Comparison of ENCODE assay signal across 8 cellular contexts in genomic region chr12:13100610-13100881, GRCh38. TPM values are rescaled to one million over a fixed set of nuclear protein-coding genes. Genes with fewer than 3 reads are reported as not detected.
A peak's percentile ranks its signal among the peaks of the same experiment; 100 is the strongest.
DNase-seq lines count a peak whose midpoint lies in the region; ATAC-seq and TF ChIP-seq lines count a peak whose summit lies in the region.

No MANE protein-coding gene starts in this region.

- TF ChIP-seq RAD21 in neural cell (conservative IDR thresholded peaks at IDR 0.05): no peak

- peaks cover 4% of the 10 kb centered on the region for H3F3A ChIP-seq in neural cell (ENCODE audit: insufficient read depth, low read length, poor library complexity, severe bottlenecking)

- peak overlapping the region; percentile 66 for H2AFZ ChIP-seq in neural cell (ENCODE audit: low read depth, low read length)

- H3K4me2 ChIP-seq in BLaER1 treated with 17β-estradiol and CSF1 and Interleukin-3, amounts not matched to agents 10 nM and 100 nM: peak overlapping the region; percentile 69 to 99 (median 87)
- H3K4me2 ChIP-seq in neural cell (ENCODE audit: low read length): no peak overlapping the region

- H3K9me2 ChIP-seq in neural cell (ENCODE audit: insufficient read depth, low read length): no peaks in the 10 kb centered on the region

- no peaks in the 10 kb centered on the region for H3K79me2 ChIP-seq in neural cell (replicated peaks; ENCODE audit: insufficient read depth, low read length)

- peaks cover 0 to 7% (median 0%) of the 10 kb centered on the region in 11 experiments; a peak in 4 of 22 replicates for H3K9me3 ChIP-seq in BLaER1 treated with 17β-estradiol and CSF1 and Interleukin-3, amounts not matched to agents 10 nM and 100 nM (replicated peaks in 1 of 11)
- H3K9me3 ChIP-seq in MG63 (no peaks in the 10 kb centered on the region), duodenal mucosa (ENCODE audit: control insufficient read depth in 1 of 2, low read length in 2 of 2) (no peaks in the 10 kb centered on the region), neural cell (ENCODE audit: low read length) (no peaks in the 10 kb centered on the region)

- H4K20me1 ChIP-seq in BLaER1 treated with 17β-estradiol and CSF1 and Interleukin-3, amounts not matched to agents 10 nM and 100 nM: no peaks in the 10 kb centered on the region
- no peaks in the 10 kb centered on the region for H4K20me1 ChIP-seq in neural cell (ENCODE audit: insufficient read depth)

- TF ChIP-seq EP300 in neural cell (conservative IDR thresholded peaks at IDR 0.05; ENCODE audit: poor library complexity, severe bottlenecking): no peak

- H3K4me1 ChIP-seq in BLaER1 treated with 17β-estradiol and CSF1 and Interleukin-3, amounts not matched to agents 10 nM and 100 nM: peaks cover 74 to 91% (median 86%) of the 10 kb centered on the region in 10 experiments
- peaks cover 46 to 51% of the 10 kb centered on the region in 2 donors for H3K4me1 ChIP-seq in duodenal mucosa (ENCODE audit: control insufficient read depth in 1 of 2, insufficient read depth in 2 of 2, low read length in 2 of 2)

- H3K4me3 ChIP-seq in BLaER1 treated with 17β-estradiol and CSF1 and Interleukin-3, amounts not matched to agents 10 nM and 100 nM: peak overlapping the region; percentile 3 to 54 (median 30); a peak in 14 of 20 replicates
- H3K4me3 ChIP-seq in MG63 (peak overlapping the region; percentile 48), duodenal mucosa (ENCODE audit: low read depth in 1 of 2, low read length in 2 of 2) (peak overlapping the region; percentile 51 to 74), neural cell (ENCODE audit: low read length) (peak overlapping the region; percentile 68)

- no peaks in the 10 kb centered on the region for H3K36me3 ChIP-seq in BLaER1 treated with 17β-estradiol and CSF1 and Interleukin-3, amounts not matched to agents 10 nM and 100 nM
- no peaks in the 10 kb centered on the region for H3K36me3 ChIP-seq in MG63
- H3K36me3 ChIP-seq in duodenal mucosa (ENCODE audit: control insufficient read depth in 1 of 2, insufficient read depth in 2 of 2, low read length in 2 of 2): no peaks in the 10 kb centered on the region
- no peaks in the 10 kb centered on the region for H3K36me3 ChIP-seq in neural cell (ENCODE audit: insufficient read depth, low read length)

- intact Hi-C loops in left colon (cut with DNase I, micrococcal nuclease): loop anchor here in 1 of 2 donors (5.0 kb wide), 1 partner anchor 112 kb away; no protein-coding TSS in a partner anchor

- ATAC-seq in left colon (no peak), HG02840 (IDR thresholded peaks at IDR 0.05; ENCODE audit: low FRiP score, unreplicated experiment) (no peak)

- H3K27me3 ChIP-seq in BLaER1 treated with 17β-estradiol and CSF1 and Interleukin-3, amounts not matched to agents 10 nM and 100 nM: no peaks in the 10 kb centered on the region
- no peaks in the 10 kb centered on the region for H3K27me3 ChIP-seq in MG63
- H3K27me3 ChIP-seq in duodenal mucosa (ENCODE audit: control insufficient read depth in 1 of 2, insufficient read depth in 2 of 2, low read length in 2 of 2): no peaks in the 10 kb centered on the region
- H3K27me3 ChIP-seq in neural cell (ENCODE audit: insufficient read depth, low read depth, low read length): no peaks in the 10 kb centered on the region

- peak overlapping the region; percentile 95 to 100 (median 99) for H3K27ac ChIP-seq in BLaER1 treated with 17β-estradiol and CSF1 and Interleukin-3, amounts not matched to agents 10 nM and 100 nM
- H3K27ac ChIP-seq in duodenal mucosa (ENCODE audit: low read depth, low read length) (peak overlapping the region; percentile 85), neural cell (ENCODE audit: low read length) (peak overlapping the region; percentile 76)

- DNase-seq in MG63 (no peak), left colon (no peak), NCI-H345 (lab: John Stamatoyannopoulos, UW) (no peak)
- DNase-seq in activated CD8-positive, alpha-beta memory T cell treated with anti-CD3 and anti-CD28 coated beads, Interleukin-2, amount 50 U/mL, for 48 hours: no peak

- peak overlapping the region; percentile 90 to 100 (median 93) for H3K9ac ChIP-seq in BLaER1 treated with 17β-estradiol and CSF1 and Interleukin-3, amounts not matched to agents 10 nM and 100 nM
- peak overlapping the region; percentile 40 to 47 for H3K9ac ChIP-seq in duodenal mucosa (ENCODE audit: low read depth in 1 of 2, low read length in 2 of 2)
- peak overlapping the region; percentile 75 for H3K9ac ChIP-seq in neural cell (ENCODE audit: low read length)

- TF ChIP-seq CTCF in neural cell (IDR thresholded peaks at IDR 0.05; ENCODE audit: poor library complexity, severe bottlenecking): no peak

TF ChIP-seq in neural cell, 6 proteins besides CTCF, POLR2A, EP300 and RAD21:
- no peak for TF ChIP-seq MXI1 (conservative IDR thresholded peaks at IDR 0.05; ENCODE audit: poor library complexity, severe bottlenecking)
- TF ChIP-seq EZH2 (IDR thresholded peaks at IDR 0.05; ENCODE audit: borderline replicate concordance, insufficient read depth, low read length, poor library complexity, severe bottlenecking): no peak
- TF ChIP-seq REST (IDR thresholded peaks at IDR 0.05; ENCODE audit: borderline replicate concordance): no peak
- no peak for TF ChIP-seq POLR2AphosphoS5 (IDR thresholded peaks at IDR 0.05)
- TF ChIP-seq SMC3 (conservative IDR thresholded peaks at IDR 0.05; ENCODE audit: poor library complexity): no peak
- TF ChIP-seq TAF1 (IDR thresholded peaks at IDR 0.05; ENCODE audit: low read depth): no peak

RNA-seq across cellular contexts. Expression of gene GSG1, which starts 2.9 kb away (rescaled TPM):
- total RNA-seq in MG63 (2014; rRNA removed; shearing (Covaris generic); ENCODE audit: low replicate concordance): 0.33 TPM in 1 of 2 replicates, not detected in the other
- polyA plus RNA-seq in neural cell: 0.17 and 3.2 TPM in 2 replicates
- polyA minus RNA-seq in neural cell: not detected in 2 replicates
- not detected for total RNA-seq in left colon

RNA-seq across cellular contexts. Expression of gene FAM234B, which starts 56.4 kb away (rescaled TPM):
- 0.20 and 2.4 TPM in 2 replicates for total RNA-seq in MG63 (2014; rRNA removed; shearing (Covaris generic); ENCODE audit: low replicate concordance)
- 20.5 and 21.1 TPM in 2 replicates for polyA plus RNA-seq in neural cell
- polyA minus RNA-seq in neural cell: 47.2 and 50.5 TPM in 2 replicates
- 1 to 10 TPM; 1.3 to 1.7 TPM for total RNA-seq in left colon
